8 cellular contexts compared by ENCODE assay signal in the genomic region with DNA sequence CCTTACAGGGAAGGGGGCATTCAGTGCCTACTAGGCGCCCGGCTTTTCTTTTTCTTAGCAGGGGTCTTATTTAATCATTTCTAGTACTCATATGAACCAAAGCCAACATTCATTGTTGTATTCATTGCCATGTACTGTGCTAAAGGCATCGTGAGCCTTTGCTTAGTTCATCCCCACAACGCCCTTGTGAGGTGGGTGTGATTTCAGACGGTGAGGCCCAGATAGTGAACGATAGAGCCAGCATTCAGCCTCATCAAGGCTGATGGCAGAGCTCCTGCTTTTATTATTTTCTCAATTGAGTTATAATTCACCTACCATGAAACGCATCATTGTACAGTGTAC. TPM values are rescaled to one million over a fixed set of nuclear protein-coding genes. Genes with fewer than 3 reads are reported as not detected.
DNase-seq lines count a peak whose midpoint lies in the region; ATAC-seq and TF ChIP-seq lines count a peak whose summit lies in the region.

No MANE protein-coding gene starts in this region.

- H3K36me3 ChIP-seq in esophagus squamous epithelium (peaks cover 0 to 27% (median 0%) of the 10 kb centered on the region in 3 donors), MM.1S (replicated peaks; ENCODE audit: insufficient read depth, low read length) (no peaks in the 10 kb centered on the region)

- H3K9me2 ChIP-seq in MM.1S (replicated peaks; ENCODE audit: insufficient read depth, low read length): no peaks in the 10 kb centered on the region

- H3F3A ChIP-seq in MM.1S (ENCODE audit: insufficient read depth, low read length): no peaks in the 10 kb centered on the region

- H3K4me3 ChIP-seq in esophagus squamous epithelium (peak overlapping the region in 2 of 4 donors; percentile 26 to 48), skin epidermis (peak overlapping the region in 1 of 7 experiments; percentile 7), MM.1S (ENCODE audit: low read length) (no peak overlapping the region)

- H3K4me2 ChIP-seq in MM.1S (ENCODE audit: low read depth, low read length): no peak overlapping the region

- H3K27ac ChIP-seq in esophagus squamous epithelium: peak overlapping the region; percentile 87 to 91 (median 90)
- peak overlapping the region in 19 of 21 experiments; percentile 15 to 82 (median 72) for H3K27ac ChIP-seq in skin epidermis
- no peak overlapping the region for H3K27ac ChIP-seq in MM.1S (ENCODE audit: low read length)

- intact Hi-C loops in esophagus squamous epithelium (cut with DNase I): no loop called here
- intact Hi-C loops in left colon (cut with DNase I, micrococcal nuclease): loop anchor here in 1 of 2 donors (10.0 kb wide), 1 partner anchor 56 kb away; no protein-coding TSS in a partner anchor

- H3K4me1 ChIP-seq in esophagus squamous epithelium (peaks cover 37 to 100% (median 76%) of the 10 kb centered on the region in 3 donors), MM.1S (ENCODE audit: low read length) (no peaks in the 10 kb centered on the region)

- H3K9ac ChIP-seq in MM.1S (ENCODE audit: low read length): no peak overlapping the region

- no peak overlapping the region for H2AFZ ChIP-seq in MM.1S (ENCODE audit: low read length)

- no peak for TF ChIP-seq CTCF in esophagus squamous epithelium (IDR thresholded peaks at IDR 0.05)
- TF ChIP-seq CTCF in MM.1S (IDR thresholded peaks at IDR 0.05; ENCODE audit: low read length): no peak

- H3K79me2 ChIP-seq in MM.1S (ENCODE audit: low read length): no peaks in the 10 kb centered on the region

- DNase-seq in NCI-H1092 treated with DMSO at 0.1 percent for 48 hours (lab: John Stamatoyannopoulos, UW): peak; percentile 76
- no peak for DNase-seq in esophagus squamous epithelium (lab: John Stamatoyannopoulos, UW)
- DNase-seq in MM.1S: no peak
- DNase-seq in left colon: no peak
- DNase-seq in inferior parietal cortex (ENCODE audit: extremely low spot score): no peak

- ATAC-seq in GM19324 (IDR thresholded peaks at IDR 0.05; ENCODE audit: low FRiP score, unreplicated experiment) (peak; percentile 10), left colon (no peak), HG03097 (IDR thresholded peaks at IDR 0.05; ENCODE audit: low FRiP score, unreplicated experiment) (no peak)

- H3K9me3 ChIP-seq in esophagus squamous epithelium: no peaks in the 10 kb centered on the region
- H3K9me3 ChIP-seq in MM.1S (replicated peaks; ENCODE audit: insufficient read depth, low read length): no peaks in the 10 kb centered on the region

- 30 to 39% methylated on average over 7 of the region's 7 CpGs for WGBS in esophagus squamous epithelium, 2 donors

- no peaks in the 10 kb centered on the region for H3K27me3 ChIP-seq in esophagus squamous epithelium
- no peaks in the 10 kb centered on the region for H3K27me3 ChIP-seq in MM.1S (replicated peaks; ENCODE audit: insufficient read depth, low read length)

- H4K20me1 ChIP-seq in MM.1S (ENCODE audit: insufficient read depth, low read length): no peaks in the 10 kb centered on the region

- no peak for TF ChIP-seq POLR2A in esophagus squamous epithelium (IDR thresholded peaks at IDR 0.05)

RNA-seq across cellular contexts. Expression of a gene that starts 50.0 kb away (rescaled TPM):
- total RNA-seq in esophagus squamous epithelium: 100 to 1,000 TPM; 130 to 189 (median 142) TPM
- total RNA-seq in left colon: 10 to 100 TPM; 64.1 to 90.4 TPM
